21 cellular contexts compared by ENCODE assay signal in genomic region chr1:98975113-98975512, GRCh38. TPM values are rescaled to one million over a fixed set of nuclear protein-coding genes. Genes with fewer than 3 reads are reported as not detected.
DNase-seq lines count a peak whose midpoint lies in the region; ATAC-seq and TF ChIP-seq lines count a peak whose summit lies in the region.
"Had no signal": no experiment of that assay in that cellular context is flagged by ENCODE, and none has a peak within 500 bp of the region (broad histone marks: within the 10 kb centered on the region; RNA-seq: fewer than 3 reads in every experiment).

No MANE protein-coding gene starts in this region.

- TF ChIP-seq CTCF in HFFc6 (IDR thresholded peaks at IDR 0.05) = no peak
- TF ChIP-seq CTCF in WTC11 (IDR thresholded peaks at IDR 0.05) = no peak
- TF ChIP-seq CTCF in endothelial cell (IDR thresholded peaks at IDR 0.05; ENCODE audit: unreplicated experiment) = no peak

- CTCF ChIA-PET in WTC11 (lab: Charles Lee) = no interaction called here

- H3K36me3 Mint-ChIP-seq in HFFc6 (ENCODE audit: low read depth) (no peaks in the 10 kb centered on the region), WTC11 (no peaks in the 10 kb centered on the region), endothelial cell (ENCODE audit: low read depth, unreplicated experiment) (no peaks in the 10 kb centered on the region)

- no peaks in the 10 kb centered on the region for H3K4me1 ChIP-seq in ACC112 (ENCODE audit: control insufficient read depth, insufficient read depth, low read length, unreplicated experiment)
- H3K4me1 ChIP-seq: A549, Peyer's patch had no signal

- H3K27ac Mint-ChIP-seq in HFFc6 (no peak overlapping the region), WTC11 (no peak overlapping the region; the same call in 1 of the 2 replicates), endothelial cell (ENCODE audit: unreplicated experiment) (no peak overlapping the region)
- H3K27ac Mint-ChIP-seq: B cell; CD4-positive, alpha-beta T cell had no signal

- H3K27me3 Mint-ChIP-seq in HFFc6 (ENCODE audit: insufficient read depth) = peaks cover 3% of the 10 kb centered on the region; the same call in 1 of the 2 replicates
- no peaks in the 10 kb centered on the region for H3K27me3 Mint-ChIP-seq in WTC11 (ENCODE audit: low read depth)
- peaks cover 2% of the 10 kb centered on the region for H3K27me3 Mint-ChIP-seq in endothelial cell (ENCODE audit: unreplicated experiment)
- H3K27me3 Mint-ChIP-seq: B cell; CD4-positive, alpha-beta T cell had no signal

- H3K36me3 ChIP-seq in ACC112 (ENCODE audit: insufficient read depth, low read length) = no peaks in the 10 kb centered on the region
- H3K36me3 ChIP-seq: Peyer's patch had no signal

- no peak for ATAC-seq in WTC11
- ATAC-seq: A549 had no signal

- no peaks in the 10 kb centered on the region for H3K9me3 Mint-ChIP-seq in HFFc6
- H3K9me3 Mint-ChIP-seq in WTC11 = no peaks in the 10 kb centered on the region
- no peaks in the 10 kb centered on the region for H3K9me3 Mint-ChIP-seq in endothelial cell (ENCODE audit: unreplicated experiment)
- H3K9me3 Mint-ChIP-seq: CD4-positive, alpha-beta T cell had no signal

- DNase-seq in NCI-H1048 (lab: John Stamatoyannopoulos, UW) (peak; percentile 44), astrocyte of the hippocampus (ENCODE audit: low read depth, low spot score) (peak; percentile 38), kidney tubule cell (ENCODE audit: low spot score) (peak; percentile 22), HFFc6 (no peak), WTC11 (ENCODE audit: low spot score) (no peak), endothelial cell (ENCODE audit: low spot score) (no peak)
- DNase-seq in activated CD4-positive, alpha-beta T cell treated with anti-CD3 and anti-CD28 coated beads for 1 hour = no peak
- DNase-seq: CD4-positive, alpha-beta T cell; GF-D8; GOT3; KG1; NCI-H1092 treated with DMSO at 0.1 percent for 48 hours; NCI-H1694 treated with DMSO at 0.1 percent for 48 hours; NCI-H82; Peyer's patch; SHP77 treated with DMSO at 0.1 percent for 48 hours had no signal

- 0 out of 2 replicates have a peak, but pooled peaks cover 4% of the 10 kb centered on the region for H3K27me3 ChIP-seq in ACC112 (ENCODE audit: insufficient read depth, low read length)
- H3K27me3 ChIP-seq: Peyer's patch had no signal

- H2AFZ ChIP-seq in ACC112 (ENCODE audit: low read length, unreplicated experiment) = peak overlapping the region; percentile 2

- POLR2A ChIA-PET in WTC11 (lab: Charles Lee) = no interaction called here

- H3K27ac ChIP-seq in ACC112 (ENCODE audit: low read depth, low read length) = no peak overlapping the region
- H3K27ac ChIP-seq: A549, HL-60, Peyer's patch had no signal

- H3K4me3 ChIP-seq in ACC112 (ENCODE audit: low read depth, low read length) = no peak overlapping the region
- H3K4me3 ChIP-seq: A549, Peyer's patch had no signal

- H3K79me2 ChIP-seq in ACC112 (ENCODE audit: control insufficient read depth, insufficient read depth, low read length, unreplicated experiment) = no peaks in the 10 kb centered on the region

- H3K4me1 Mint-ChIP-seq in HFFc6 (ENCODE audit: low read depth) (no peaks in the 10 kb centered on the region), WTC11 (peaks cover 40% of the 10 kb centered on the region), endothelial cell (ENCODE audit: unreplicated experiment) (peaks cover 11% of the 10 kb centered on the region)
- H3K4me1 Mint-ChIP-seq: B cell had no signal

- H3K4me3 Mint-ChIP-seq in HFFc6 (no peak overlapping the region), WTC11 (no peak overlapping the region), endothelial cell (ENCODE audit: unreplicated experiment) (no peak overlapping the region)
- H3K4me3 Mint-ChIP-seq: B cell; CD4-positive, alpha-beta T cell had no signal

TF ChIP-seq in WTC11, 78 proteins besides CTCF, POLR2A, EP300 and RAD21 (continues in another document):
- TF ChIP-seq ZNF317 (CRISPR knock-in tag; IDR thresholded peaks at IDR 0.05; ENCODE audit: borderline replicate concordance, low read depth) (no peak), JUN (CRISPR knock-in tag; IDR thresholded peaks at IDR 0.05) (no peak), USF1 (CRISPR knock-in tag; IDR thresholded peaks at IDR 0.05) (no peak), ZNF281 (CRISPR knock-in tag; IDR thresholded peaks at IDR 0.05) (no peak), ZNF396 (CRISPR knock-in tag; IDR thresholded peaks at IDR 0.05; ENCODE audit: borderline replicate concordance) (no peak), JAZF1 (CRISPR knock-in tag; IDR thresholded peaks at IDR 0.05) (no peak), ATF6 (CRISPR knock-in tag; IDR thresholded peaks at IDR 0.05) (no peak), ZNF671 (CRISPR knock-in tag; IDR thresholded peaks at IDR 0.05) (no peak), FOXP1 (CRISPR knock-in tag; IDR thresholded peaks at IDR 0.05; ENCODE audit: borderline replicate concordance) (no peak), ERG (CRISPR knock-in tag; IDR thresholded peaks at IDR 0.05) (no peak), ZNF121 (CRISPR knock-in tag; IDR thresholded peaks at IDR 0.05) (no peak), E2F4 (CRISPR knock-in tag; IDR thresholded peaks at IDR 0.05; ENCODE audit: borderline replicate concordance, low read depth) (no peak)

RNA-seq across cellular contexts. Expression of gene PLPPR5, which starts 29.5 kb away (rescaled TPM):
- under 1 TPM in 2 of 6 experiments, not detected in 4; 0.05 to 0.19 TPM for total RNA-seq in HFFc6 (2021; fragmentation: NEBNext Ultra II Directional; extraction: Animal tissue kit (Norgen Biotek cat#: 25700))
- total RNA-seq in WTC11 (2021) = 1.6 to 2.2 TPM (median 2.0 TPM) in 3 replicates
- total RNA-seq in endothelial cell (ENCODE audit: unreplicated experiment) = 1.1 TPM
- total RNA-seq: B cell; CD4-positive, alpha-beta T cell; M059J; Peyer's patch had no signal

Comparison
In these comparisons a context has a peak if more than half of its experiments do, and no peak if none do; other contexts are left out.
1. DNase-seq: peak in NCI-H1048 (single experiment), astrocyte of the hippocampus (single experiment) and kidney tubule cell (single experiment); none in HFFc6 (single experiment), activated CD4-positive, alpha-beta T cell treated with anti-CD3 and anti-CD28 coated beads for 1 hour (single experiment), WTC11 (single experiment) and endothelial cell (single experiment).